ENCODE assay signal across 2 cellular contexts in the genomic region with DNA sequence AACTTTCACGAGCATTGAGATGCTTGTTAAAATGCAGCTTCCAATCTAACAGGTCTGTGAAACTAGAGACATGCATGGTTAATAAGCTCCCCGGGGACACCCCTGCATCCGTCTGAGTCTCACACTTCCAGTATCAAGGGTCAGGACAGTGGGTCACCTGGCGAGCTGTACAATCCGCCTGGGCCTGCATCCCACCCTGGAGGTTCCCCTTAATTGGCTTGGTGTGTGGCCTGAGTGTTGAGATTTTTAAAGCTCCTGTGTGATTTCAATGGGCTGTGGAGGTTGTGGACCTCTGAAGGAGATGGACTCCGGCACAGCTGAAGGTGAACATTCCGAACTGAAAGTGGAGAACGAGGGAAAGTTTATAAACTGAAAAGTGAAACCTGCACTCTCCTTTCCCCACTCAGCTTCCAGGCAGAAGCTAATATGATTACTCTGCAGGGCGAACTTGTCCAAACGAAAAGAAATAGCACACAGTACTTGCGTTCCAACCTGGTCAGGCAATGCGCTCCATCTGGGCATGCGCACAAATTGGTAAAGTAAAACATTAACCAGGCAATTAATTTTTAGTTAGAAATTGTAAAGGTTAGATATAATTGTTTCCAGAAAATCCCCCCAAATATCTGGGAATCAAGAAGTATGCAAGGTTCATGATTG.
A peak's percentile ranks its signal among the peaks of the same experiment; 100 is the strongest.
TF ChIP-seq lines count a peak whose summit lies in the region.

No MANE protein-coding gene starts in this region.

TF ChIP-seq in HEK293, 187 proteins besides CTCF, POLR2A, EP300 and RAD21 (continued from another document):
- TF ChIP-seq SCRT2 (tag by site-specific recombination; IDR thresholded peaks at IDR 0.05), result 0 out of 2 replicates have a peak, but pooled peaks have one; percentile 15
- no peak for TF ChIP-seq ZNF19 (tag by site-specific recombination; IDR thresholded peaks at IDR 0.05; ENCODE audit: low read depth)
- TF ChIP-seq ZNF23 (tag by site-specific recombination; IDR thresholded peaks at IDR 0.05; ENCODE audit: borderline replicate concordance), result no peak
- no peak for TF ChIP-seq ZNF521 (tag by site-specific recombination; IDR thresholded peaks at IDR 0.05)
- 0 out of 2 replicates have a peak, but pooled peaks have one; percentile 33 for TF ChIP-seq PRDM1 (tag by site-specific recombination; IDR thresholded peaks at IDR 0.05)
- TF ChIP-seq GLIS1 (tag by site-specific recombination; IDR thresholded peaks at IDR 0.05), result peak; percentile 55
- TF ChIP-seq ZBTB20 (tag by site-specific recombination; IDR thresholded peaks at IDR 0.05), result no peak
- TF ChIP-seq ZNF211 (tag by site-specific recombination; IDR thresholded peaks at IDR 0.05; ENCODE audit: low read depth), result no peak

TF ChIP-seq in HepG2, 621 proteins besides CTCF, POLR2A, EP300 and RAD21 (continued from another document):
- TF ChIP-seq, protein P1, sequence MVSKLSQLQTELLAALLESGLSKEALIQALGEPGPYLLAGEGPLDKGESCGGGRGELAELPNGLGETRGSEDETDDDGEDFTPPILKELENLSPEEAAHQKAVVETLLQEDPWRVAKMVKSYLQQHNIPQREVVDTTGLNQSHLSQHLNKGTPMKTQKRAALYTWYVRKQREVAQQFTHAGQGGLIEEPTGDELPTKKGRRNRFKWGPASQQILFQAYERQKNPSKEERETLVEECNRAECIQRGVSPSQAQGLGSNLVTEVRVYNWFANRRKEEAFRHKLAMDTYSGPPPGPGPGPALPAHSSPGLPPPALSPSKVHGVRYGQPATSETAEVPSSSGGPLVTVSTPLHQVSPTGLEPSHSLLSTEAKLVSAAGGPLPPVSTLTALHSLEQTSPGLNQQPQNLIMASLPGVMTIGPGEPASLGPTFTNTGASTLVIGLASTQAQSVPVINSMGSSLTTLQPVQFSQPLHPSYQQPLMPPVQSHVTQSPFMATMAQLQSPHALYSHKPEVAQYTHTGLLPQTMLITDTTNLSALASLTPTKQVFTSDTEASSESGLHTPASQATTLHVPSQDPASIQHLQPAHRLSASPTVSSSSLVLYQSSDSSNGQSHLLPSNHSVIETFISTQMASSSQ (IDR thresholded peaks at IDR 0.05; ENCODE audit: low read depth), result peak; percentile 30; the same call in 1 of the 2 replicates
- TF ChIP-seq, protein P1 (CRISPR knock-in tag; IDR thresholded peaks at IDR 0.05; ENCODE audit: borderline replicate concordance), result 0 out of 2 replicates have a peak, but pooled peaks have one; percentile 27
